ENCODE assay signal across 1 cellular context in genomic region chr3:61912158-61912557, GRCh38.
TF ChIP-seq lines count a peak whose summit lies in the region.

No MANE protein-coding gene starts in this region.

TF ChIP-seq in WTC11, 78 proteins besides CTCF, POLR2A, EP300 and RAD21 (continued from another document):
- no peak for TF ChIP-seq ZNF281 (CRISPR knock-in tag; IDR thresholded peaks at IDR 0.05)
- no peak for TF ChIP-seq TP53 (CRISPR knock-in tag; IDR thresholded peaks at IDR 0.05)
- TF ChIP-seq E2F4 (CRISPR knock-in tag; IDR thresholded peaks at IDR 0.05; ENCODE audit: borderline replicate concordance, low read depth): no peak
- no peak for TF ChIP-seq ZBTB21 (CRISPR knock-in tag; IDR thresholded peaks at IDR 0.05; ENCODE audit: borderline replicate concordance)
- TF ChIP-seq NR3C1 (CRISPR knock-in tag; conservative IDR thresholded peaks at IDR 0.05; ENCODE audit: low read depth): no peak
TF ChIP-seq in WTC11: peak in this region for 0.
